ENCODE assay signal across 1 cellular context in genomic region chr1:183470961-183471747, GRCh38.
A peak's percentile ranks its signal among the peaks of the same experiment; 100 is the strongest.
TF ChIP-seq lines count a peak whose summit lies in the region.

No MANE protein-coding gene starts in this region.

TF ChIP-seq in HepG2, 621 proteins besides CTCF, POLR2A, EP300 and RAD21 (continued from another document and continues in another):
- TF ChIP-seq, protein P1, sequence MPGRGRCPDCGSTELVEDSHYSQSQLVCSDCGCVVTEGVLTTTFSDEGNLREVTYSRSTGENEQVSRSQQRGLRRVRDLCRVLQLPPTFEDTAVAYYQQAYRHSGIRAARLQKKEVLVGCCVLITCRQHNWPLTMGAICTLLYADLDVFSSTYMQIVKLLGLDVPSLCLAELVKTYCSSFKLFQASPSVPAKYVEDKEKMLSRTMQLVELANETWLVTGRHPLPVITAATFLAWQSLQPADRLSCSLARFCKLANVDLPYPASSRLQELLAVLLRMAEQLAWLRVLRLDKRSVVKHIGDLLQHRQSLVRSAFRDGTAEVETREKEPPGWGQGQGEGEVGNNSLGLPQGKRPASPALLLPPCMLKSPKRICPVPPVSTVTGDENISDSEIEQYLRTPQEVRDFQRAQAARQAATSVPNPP (CRISPR knock-in tag; IDR thresholded peaks at IDR 0.05): 0 out of 2 replicates have a peak, but pooled peaks have one; percentile 54
- TF ChIP-seq RARG (CRISPR knock-in tag; IDR thresholded peaks at IDR 0.05; ENCODE audit: low read depth) (no peak; the same call in 1 of the 2 replicates), HNRNPUL1 (IDR thresholded peaks at IDR 0.05; ENCODE audit: low read depth, low read length) (no peak), SMARCE1 (IDR thresholded peaks at IDR 0.05; ENCODE audit: borderline replicate concordance) (no peak), HMG20A (CRISPR knock-in tag; IDR thresholded peaks at IDR 0.05; ENCODE audit: borderline replicate concordance) (no peak), TEAD2 (CRISPR knock-in tag; IDR thresholded peaks at IDR 0.05) (no peak), ESRRA (CRISPR knock-in tag; IDR thresholded peaks at IDR 0.05; ENCODE audit: low read depth) (peak; percentile 39; the same call in 1 of the 2 replicates), RFX1 (IDR thresholded peaks at IDR 0.05) (no peak), ETV5 (CRISPR knock-in tag; IDR thresholded peaks at IDR 0.05; ENCODE audit: borderline replicate concordance) (peak; percentile 43), ZNF451 (CRISPR knock-in tag; IDR thresholded peaks at IDR 0.05) (peak; percentile 43; the same call in 1 of the 2 replicates), ZNF563 (CRISPR knock-in tag; IDR thresholded peaks at IDR 0.05) (peak; percentile 85), ZNF891 (CRISPR knock-in tag; IDR thresholded peaks at IDR 0.05) (peak; percentile 56; the same call in 1 of the 2 replicates), TAF1 (CRISPR knock-in tag; IDR thresholded peaks at IDR 0.05) (peak; percentile 19; the same call in 1 of the 2 replicates), SIX1 (CRISPR knock-in tag; IDR thresholded peaks at IDR 0.05; ENCODE audit: borderline replicate concordance) (no peak), ZNF460 (CRISPR knock-in tag; IDR thresholded peaks at IDR 0.05; ENCODE audit: borderline replicate concordance) (no peak), ZNF724P (CRISPR knock-in tag; IDR thresholded peaks at IDR 0.05; ENCODE audit: borderline replicate concordance) (0 out of 2 replicates have a peak, but pooled peaks have one; percentile 49), ZFYVE20 (CRISPR knock-in tag; IDR thresholded peaks at IDR 0.05; ENCODE audit: borderline replicate concordance, low read depth) (no peak), ZNF598 (CRISPR knock-in tag; IDR thresholded peaks at IDR 0.05; ENCODE audit: borderline replicate concordance) (no peak), ZSCAN29 (CRISPR knock-in tag; conservative IDR thresholded peaks at IDR 0.05) (peak; percentile 80), CSRNP1 (CRISPR knock-in tag; IDR thresholded peaks at IDR 0.05) (peak; percentile 21; the same call in 1 of the 2 replicates), ZNF792 (CRISPR knock-in tag; IDR thresholded peaks at IDR 0.05) (peak; percentile 56; the same call in 1 of the 2 replicates), POLR2AphosphoS5 (IDR thresholded peaks at IDR 0.05; ENCODE audit: low read depth, low read length) (no peak; the same call in 1 of the 2 replicates), NR2F2 (IDR thresholded peaks at IDR 0.05; ENCODE audit: borderline replicate concordance, low read depth) (no peak), ZNF138 (CRISPR knock-in tag; IDR thresholded peaks at IDR 0.05; ENCODE audit: low read depth) (no peak), NKX3-1 (CRISPR knock-in tag; IDR thresholded peaks at IDR 0.05) (no peak), MYC (CRISPR knock-in tag; IDR thresholded peaks at IDR 0.05; ENCODE audit: borderline replicate concordance) (peak; percentile 53; the same call in 1 of the 2 replicates), ZNF33B (CRISPR knock-in tag; IDR thresholded peaks at IDR 0.05) (no peak; the same call in 1 of the 2 replicates), XRCC5 (optimal IDR thresholded peaks at IDR 0.05; ENCODE audit: low read length) (no peak), ZNF776 (CRISPR knock-in tag; IDR thresholded peaks at IDR 0.05) (no peak), ZBTB8A (CRISPR knock-in tag; IDR thresholded peaks at IDR 0.05; ENCODE audit: borderline replicate concordance, low read depth) (no peak), ZNF605 (CRISPR knock-in tag; IDR thresholded peaks at IDR 0.05) (peak; percentile 93), SSRP1 (CRISPR knock-in tag; IDR thresholded peaks at IDR 0.05) (0 out of 2 replicates have a peak, but pooled peaks have one; percentile 4), NR1H2 (CRISPR knock-in tag; IDR thresholded peaks at IDR 0.05; ENCODE audit: borderline replicate concordance, low read depth) (0 out of 2 replicates have a peak, but pooled peaks have one; percentile 21), ZNF232 (CRISPR knock-in tag; IDR thresholded peaks at IDR 0.05; ENCODE audit: borderline replicate concordance) (0 out of 2 replicates have a peak, but pooled peaks have one; percentile 57), ZNF274 (CRISPR knock-in tag; IDR thresholded peaks at IDR 0.05) (0 out of 2 replicates have a peak, but pooled peaks have one; percentile 28), PHF5A (CRISPR knock-in tag; IDR thresholded peaks at IDR 0.05; ENCODE audit: low read depth, unreplicated experiment) (no peak), ZNF768 (CRISPR knock-in tag; IDR thresholded peaks at IDR 0.05) (peak; percentile 56; the same call in 1 of the 2 replicates), PHF8 (CRISPR knock-in tag; IDR thresholded peaks at IDR 0.05) (peak; percentile 69; the same call in 1 of the 2 replicates), NFE2 (CRISPR knock-in tag; IDR thresholded peaks at IDR 0.05) (no peak), SAP130 (CRISPR knock-in tag; IDR thresholded peaks at IDR 0.05; ENCODE audit: low read depth) (peak; percentile 54), NCOA2 (CRISPR knock-in tag; IDR thresholded peaks at IDR 0.05) (peak; percentile 22; the same call in 1 of the 2 replicates), SRY (CRISPR knock-in tag; IDR thresholded peaks at IDR 0.05) (peak; percentile 45; the same call in 1 of the 2 replicates), ZNF496 (CRISPR knock-in tag; IDR thresholded peaks at IDR 0.05; ENCODE audit: insufficient replicate concordance) (no peak), GABPA (IDR thresholded peaks at IDR 0.05; ENCODE audit: low read depth, low read length) (0 out of 2 replicates have a peak, but pooled peaks have one; percentile 8), GABPA (CRISPR knock-in tag; IDR thresholded peaks at IDR 0.05; ENCODE audit: low read depth) (no peak), GATA4 (IDR thresholded peaks at IDR 0.05; ENCODE audit: borderline replicate concordance, low read depth) (no peak), BCLAF1 (IDR thresholded peaks at IDR 0.05) (no peak)
- TF ChIP-seq, protein P2, sequence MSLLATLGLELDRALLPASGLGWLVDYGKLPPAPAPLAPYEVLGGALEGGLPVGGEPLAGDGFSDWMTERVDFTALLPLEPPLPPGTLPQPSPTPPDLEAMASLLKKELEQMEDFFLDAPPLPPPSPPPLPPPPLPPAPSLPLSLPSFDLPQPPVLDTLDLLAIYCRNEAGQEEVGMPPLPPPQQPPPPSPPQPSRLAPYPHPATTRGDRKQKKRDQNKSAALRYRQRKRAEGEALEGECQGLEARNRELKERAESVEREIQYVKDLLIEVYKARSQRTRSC (CRISPR knock-in tag; IDR thresholded peaks at IDR 0.05; ENCODE audit: low read depth): 0 out of 2 replicates have a peak, but pooled peaks have one; percentile 46
- TF ChIP-seq, protein P3, sequence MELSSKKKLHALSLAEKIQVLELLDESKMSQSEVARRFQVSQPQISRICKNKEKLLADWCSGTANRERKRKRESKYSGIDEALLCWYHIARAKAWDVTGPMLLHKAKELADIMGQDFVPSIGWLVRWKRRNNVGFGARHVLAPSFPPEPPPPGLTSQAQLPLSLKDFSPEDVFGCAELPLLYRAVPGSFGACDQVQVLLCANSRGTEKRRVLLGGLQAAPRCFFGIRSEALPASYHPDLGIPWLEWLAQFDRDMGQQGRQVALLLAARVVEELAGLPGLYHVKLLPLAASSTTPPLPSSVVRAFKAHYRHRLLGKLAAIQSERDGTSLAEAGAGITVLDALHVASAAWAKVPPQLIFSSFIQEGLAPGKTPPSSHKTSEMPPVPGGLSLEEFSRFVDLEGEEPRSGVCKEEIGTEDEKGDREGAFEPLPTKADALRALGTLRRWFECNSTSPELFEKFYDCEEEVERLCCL (CRISPR knock-in tag; IDR thresholded peaks at IDR 0.05; ENCODE audit: borderline replicate concordance): peak; percentile 27; the same call in 1 of the 2 replicates
- TF ChIP-seq, protein P4, sequence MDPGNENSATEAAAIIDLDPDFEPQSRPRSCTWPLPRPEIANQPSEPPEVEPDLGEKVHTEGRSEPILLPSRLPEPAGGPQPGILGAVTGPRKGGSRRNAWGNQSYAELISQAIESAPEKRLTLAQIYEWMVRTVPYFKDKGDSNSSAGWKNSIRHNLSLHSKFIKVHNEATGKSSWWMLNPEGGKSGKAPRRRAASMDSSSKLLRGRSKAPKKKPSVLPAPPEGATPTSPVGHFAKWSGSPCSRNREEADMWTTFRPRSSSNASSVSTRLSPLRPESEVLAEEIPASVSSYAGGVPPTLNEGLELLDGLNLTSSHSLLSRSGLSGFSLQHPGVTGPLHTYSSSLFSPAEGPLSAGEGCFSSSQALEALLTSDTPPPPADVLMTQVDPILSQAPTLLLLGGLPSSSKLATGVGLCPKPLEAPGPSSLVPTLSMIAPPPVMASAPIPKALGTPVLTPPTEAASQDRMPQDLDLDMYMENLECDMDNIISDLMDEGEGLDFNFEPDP (CRISPR knock-in tag; conservative IDR thresholded peaks at IDR 0.05): no peak
- TF ChIP-seq, protein P5, sequence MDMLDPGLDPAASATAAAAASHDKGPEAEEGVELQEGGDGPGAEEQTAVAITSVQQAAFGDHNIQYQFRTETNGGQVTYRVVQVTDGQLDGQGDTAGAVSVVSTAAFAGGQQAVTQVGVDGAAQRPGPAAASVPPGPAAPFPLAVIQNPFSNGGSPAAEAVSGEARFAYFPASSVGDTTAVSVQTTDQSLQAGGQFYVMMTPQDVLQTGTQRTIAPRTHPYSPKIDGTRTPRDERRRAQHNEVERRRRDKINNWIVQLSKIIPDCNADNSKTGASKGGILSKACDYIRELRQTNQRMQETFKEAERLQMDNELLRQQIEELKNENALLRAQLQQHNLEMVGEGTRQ (IDR thresholded peaks at IDR 0.05; ENCODE audit: low read depth, low read length): no peak
- TF ChIP-seq, protein P5 (CRISPR knock-in tag; IDR thresholded peaks at IDR 0.05; ENCODE audit: borderline replicate concordance): no peak
- TF ChIP-seq, protein P6, sequence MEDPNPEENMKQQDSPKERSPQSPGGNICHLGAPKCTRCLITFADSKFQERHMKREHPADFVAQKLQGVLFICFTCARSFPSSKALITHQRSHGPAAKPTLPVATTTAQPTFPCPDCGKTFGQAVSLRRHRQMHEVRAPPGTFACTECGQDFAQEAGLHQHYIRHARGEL (CRISPR knock-in tag; IDR thresholded peaks at IDR 0.05): no peak
- TF ChIP-seq, protein P7, sequence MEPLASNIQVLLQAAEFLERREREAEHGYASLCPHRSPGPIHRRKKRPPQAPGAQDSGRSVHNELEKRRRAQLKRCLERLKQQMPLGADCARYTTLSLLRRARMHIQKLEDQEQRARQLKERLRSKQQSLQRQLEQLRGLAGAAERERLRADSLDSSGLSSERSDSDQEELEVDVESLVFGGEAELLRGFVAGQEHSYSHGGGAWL (CRISPR knock-in tag; IDR thresholded peaks at IDR 0.05): no peak; the same call in 1 of the 2 replicates
- TF ChIP-seq, protein P8, sequence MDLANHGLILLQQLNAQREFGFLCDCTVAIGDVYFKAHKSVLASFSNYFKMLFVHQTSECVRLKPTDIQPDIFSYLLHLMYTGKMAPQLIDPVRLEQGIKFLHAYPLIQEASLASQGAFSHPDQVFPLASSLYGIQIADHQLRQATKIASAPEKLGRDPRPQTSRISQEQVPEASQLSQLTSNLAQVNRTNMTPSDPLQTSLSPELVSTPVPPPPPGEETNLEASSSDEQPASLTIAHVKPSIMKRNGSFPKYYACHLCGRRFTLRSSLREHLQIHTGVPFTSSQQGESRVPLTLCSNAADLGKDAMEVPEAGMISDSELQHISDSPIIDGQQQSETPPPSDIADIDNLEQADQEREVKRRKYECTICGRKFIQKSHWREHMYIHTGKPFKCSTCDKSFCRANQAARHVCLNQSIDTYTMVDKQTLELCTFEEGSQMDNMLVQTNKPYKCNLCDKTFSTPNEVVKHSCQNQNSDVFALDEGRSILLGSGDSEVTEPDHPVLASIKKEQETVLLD (CRISPR knock-in tag; IDR thresholded peaks at IDR 0.05; ENCODE audit: low read depth): 0 out of 2 replicates have a peak, but pooled peaks have one; percentile 17
